In the genomic region with DNA sequence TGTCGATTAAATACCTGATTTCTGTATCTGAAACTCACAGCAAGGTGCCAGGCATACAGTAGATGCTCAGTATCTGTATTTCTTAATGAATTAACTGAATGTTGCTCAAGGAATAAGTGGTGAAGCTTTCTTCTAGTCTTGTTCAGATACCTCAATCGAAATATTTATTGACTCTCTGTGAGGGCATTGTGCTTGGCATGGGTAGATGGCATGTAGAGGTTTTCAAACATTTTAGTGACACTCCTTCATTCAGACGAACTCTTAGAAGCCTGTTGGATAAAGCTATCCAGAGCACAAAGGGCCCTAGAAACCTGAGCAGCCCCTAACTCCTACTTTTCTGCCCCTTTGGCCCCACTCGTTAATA, we compare ENCODE assay signal across 8 cellular contexts. TPM values are rescaled to one million over a fixed set of nuclear protein-coding genes. Genes with fewer than 3 reads are reported as not detected.
A peak's percentile ranks its signal among the peaks of the same experiment; 100 is the strongest.
DNase-seq lines count a peak whose midpoint lies in the region; ATAC-seq and TF ChIP-seq lines count a peak whose summit lies in the region.

No MANE protein-coding gene starts in this region.

- H3K36me3 ChIP-seq in gastrocnemius medialis = no peaks in the 10 kb centered on the region

- H3K4me1 ChIP-seq in gastrocnemius medialis = peaks cover 64 to 73% of the 10 kb centered on the region in 2 donors

- H3K27ac ChIP-seq in VCaP (peak overlapping the region; percentile 94), gastrocnemius medialis (peak overlapping the region; percentile 91 to 96 (median 93))

- in situ Hi-C loops in gastrocnemius medialis (cut with MboI; ENCODE audit: low sequenced_read_pairs in 4 of 4) = loop anchor here in 1 of 4 donors (25.0 kb wide), 1 partner anchor 583 kb away; a partner anchor contains a TSS

- no peaks in the 10 kb centered on the region for H3K27me3 ChIP-seq in gastrocnemius medialis

- no peak for TF ChIP-seq CTCF in GM12875 (IDR thresholded peaks at IDR 0.05; ENCODE audit: borderline replicate concordance, insufficient read depth, low read depth, low read length)
- no peak for TF ChIP-seq CTCF in VCaP (conservative IDR thresholded peaks at IDR 0.05)
- TF ChIP-seq CTCF in fibroblast of villous mesenchyme (IDR thresholded peaks at IDR 0.05; ENCODE audit: insufficient read depth, low read depth, low read length) = no peak
- no peak for TF ChIP-seq CTCF in gastrocnemius medialis (IDR thresholded peaks at IDR 0.05 in 4 of 5, conservative IDR thresholded peaks at IDR 0.05 in 1 of 5)

- no peaks in the 10 kb centered on the region for H3K9me3 ChIP-seq in gastrocnemius medialis

- ATAC-seq in gastrocnemius medialis = no peak
- ATAC-seq in HG03095 (IDR thresholded peaks at IDR 0.05; ENCODE audit: unreplicated experiment) = no peak
- ATAC-seq in GM19463 (IDR thresholded peaks at IDR 0.05; ENCODE audit: unreplicated experiment) = no peak

- no peak for TF ChIP-seq POLR2A in gastrocnemius medialis (IDR thresholded peaks at IDR 0.05)

- intact Hi-C loops in gastrocnemius medialis (cut with DNase I; ENCODE audit: low total_unique reads) = loop anchor here (5.0 to 10.0 kb wide), 2 partner anchors 78 to 591 kb away; a partner anchor contains a TSS

- no peak for DNase-seq in fibroblast of villous mesenchyme (ENCODE audit: low read depth)
- DNase-seq in gastrocnemius medialis = no peak
- no peak for DNase-seq in NCI-H2171 treated with DMSO at 0.1 percent for 48 hours (lab: John Stamatoyannopoulos, UW)
- DNase-seq in COR-L47 (lab: John Stamatoyannopoulos, UW) = no peak

- H3K4me3 ChIP-seq in GM12875 (ENCODE audit: low read depth, low read length) (peak overlapping the region; percentile 42), fibroblast of villous mesenchyme (ENCODE audit: low read depth, low read length) (peak overlapping the region; percentile 95), gastrocnemius medialis (peak overlapping the region; percentile 83 to 98 (median 96))

RNA-seq across cellular contexts. Expression of a gene that starts 0.4 kb away (rescaled TPM):
- total RNA-seq in fibroblast of villous mesenchyme = 33.5 and 42.7 TPM in 2 replicates
- total RNA-seq in gastrocnemius medialis = 10 to 100 TPM; 26.7 to 39.3 (median 34.1) TPM

RNA-seq across cellular contexts. Expression of a gene that starts 1.8 kb away (rescaled TPM):
- total RNA-seq in fibroblast of villous mesenchyme (55.1 and 62.6 TPM in 2 replicates), gastrocnemius medialis (10 to 100 TPM; 26.6 to 65.2 (median 55.1) TPM)

RNA-seq across cellular contexts. Expression of a gene that starts 49.1 kb away (rescaled TPM):
- 1.3 and 8.2 TPM in 2 replicates for total RNA-seq in fibroblast of villous mesenchyme
- 10 to 100 TPM; 28.5 to 70.8 (median 52.7) TPM for total RNA-seq in gastrocnemius medialis

RNA-seq across cellular contexts. Expression of a gene that starts 56.1 kb away (rescaled TPM):
- total RNA-seq in fibroblast of villous mesenchyme (under 0.01 and 0.32 TPM in 2 replicates), gastrocnemius medialis (under 1 TPM in 2 of 4 donors, not detected in 2; 0.09 to 0.87 TPM)

Comparison
In these comparisons a context has a peak if more than half of its experiments do, and no peak if none do; other contexts are left out.
1. H3K4me3 ChIP-seq: peak in every context shown above with its lines; median percentile 96 in gastrocnemius medialis; 95 in fibroblast of villous mesenchyme; 42 in GM12875.